In the genomic region with DNA sequence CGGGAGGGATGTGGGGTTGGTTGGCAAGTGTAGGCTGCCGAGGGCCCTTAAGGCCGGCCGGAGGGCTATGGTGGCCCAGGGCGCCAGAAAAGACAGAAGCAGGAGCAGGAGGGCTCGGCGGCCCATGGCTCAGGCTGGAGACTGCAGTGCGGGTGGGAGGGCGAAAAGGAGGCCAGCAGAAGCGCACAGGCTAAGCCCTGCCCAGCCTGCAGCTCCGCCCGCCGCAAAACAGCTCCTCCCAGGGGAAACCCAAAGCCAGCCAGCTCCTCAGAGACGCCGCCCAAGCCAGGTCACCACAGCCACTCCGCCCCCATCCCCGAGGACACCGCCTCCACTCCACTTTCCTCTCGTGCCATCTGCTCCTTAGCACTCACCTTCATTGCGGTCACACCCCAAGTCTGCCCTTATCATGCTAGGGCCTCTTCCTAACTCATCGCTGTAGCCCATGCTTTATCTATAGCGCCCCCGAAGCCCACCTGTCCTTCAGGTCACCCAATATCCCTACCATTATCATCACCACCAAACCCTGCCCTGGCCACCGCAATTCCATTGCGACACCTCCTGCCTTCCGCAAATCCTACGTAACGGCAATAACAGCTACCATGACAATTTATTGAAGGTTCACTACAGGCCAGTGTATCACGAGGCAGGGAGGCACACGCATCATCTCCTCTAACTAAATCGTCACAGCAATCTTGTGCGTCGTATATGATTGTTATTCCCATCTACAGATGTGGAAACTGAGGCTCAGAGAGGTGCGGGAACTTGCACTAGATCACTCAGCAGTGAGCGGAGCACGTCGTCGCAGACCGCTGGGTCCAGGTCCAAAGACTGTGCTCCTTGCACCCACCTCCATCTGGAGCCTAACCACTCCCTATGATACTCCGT, we compare ENCODE assay signal across 8 cellular contexts. TPM values are rescaled to one million over a fixed set of nuclear protein-coding genes. Genes with fewer than 3 reads are reported as not detected.
DNase-seq lines count a peak whose midpoint lies in the region; TF ChIP-seq lines count a peak whose summit lies in the region.

A gene (minus strand): TSS at position 154 of the 888 bp plus-strand sequence. CDS start 28 bp downstream, at position 126.

- peaks cover 61% of the 10 kb centered on the region for H3K79me2 ChIP-seq in neural progenitor cell (ENCODE audit: low read depth)

- H3K27ac Mint-ChIP-seq in neural progenitor cell = peak within 1 kb of the TSS; percentile 59

- H3K4me3 ChIP-seq in H7 (ENCODE audit: insufficient read depth, low read depth, low read length) (peak within 1 kb of the TSS; percentile 77), MG63 (peak within 1 kb of the TSS; percentile 68), foreskin fibroblast (ENCODE audit: low read depth in 1 of 2, low read length in 2 of 2) (peak within 1 kb of the TSS; percentile 65 to 92), neural progenitor cell (peak within 1 kb of the TSS; percentile 67)

- peaks cover 18% of the 10 kb centered on the region for H3F3A ChIP-seq in neural progenitor cell (ENCODE audit: low read depth)

- peak within 1 kb of the TSS; percentile 39 for H3K9ac ChIP-seq in neural progenitor cell

- H3K9me3 Mint-ChIP-seq in neural progenitor cell = no peaks in the 10 kb centered on the region

- DNase-seq in ELR (ENCODE audit: low read depth) (peak; percentile 92), H7 (peak; percentile 89), MG63 (peak; percentile 93), SIG-M5 (lab: John Stamatoyannopoulos, UW) (peak; percentile 54), activated gamma-delta T cell treated with Interleukin-2 at 50 U/mL for 16 hours (peak; percentile 92), foreskin fibroblast (peak; percentile 90 to 97), neural progenitor cell (ENCODE audit: low spot score) (peak; percentile 93), stromal cell of bone marrow (ENCODE audit: low read depth) (peak; percentile 73)

- no peaks in the 10 kb centered on the region for H3K9me3 ChIP-seq in MG63
- no peaks in the 10 kb centered on the region for H3K9me3 ChIP-seq in neural progenitor cell (ENCODE audit: low read depth)

- no peak for TF ChIP-seq CTCF in foreskin fibroblast (IDR thresholded peaks at IDR 0.05; ENCODE audit: low read depth, low read length)
- no peak for TF ChIP-seq CTCF in neural progenitor cell (IDR thresholded peaks at IDR 0.05)

- peak within 1 kb of the TSS; percentile 97 for H3K4me3 Mint-ChIP-seq in neural progenitor cell

- peak within 1 kb of the TSS; percentile 90 for H2AFZ ChIP-seq in neural progenitor cell (replicated peaks)

- H3K36me3 Mint-ChIP-seq in neural progenitor cell = no peaks in the 10 kb centered on the region

- H3K27me3 ChIP-seq in H7 (ENCODE audit: control insufficient read depth, insufficient read depth, low read length) (no peaks in the 10 kb centered on the region), MG63 (no peaks in the 10 kb centered on the region), neural progenitor cell (no peaks in the 10 kb centered on the region)

- peaks cover 2% of the 10 kb centered on the region for H3K27me3 Mint-ChIP-seq in neural progenitor cell (ENCODE audit: insufficient read depth, low read depth)

- peaks cover 28% of the 10 kb centered on the region for H3K4me1 Mint-ChIP-seq in neural progenitor cell

- H3K36me3 ChIP-seq in H7 (replicated peaks; ENCODE audit: control insufficient read depth, insufficient read depth, low read length) (no peaks in the 10 kb centered on the region), MG63 (no peaks in the 10 kb centered on the region), neural progenitor cell (no peaks in the 10 kb centered on the region)

- peak within 1 kb of the TSS; percentile 92 for H3K4me2 ChIP-seq in neural progenitor cell

- peaks cover 19% of the 10 kb centered on the region for H3K4me1 ChIP-seq in neural progenitor cell

- H3K27ac ChIP-seq in neural progenitor cell = no peak within 1 kb of the TSS

- no peaks in the 10 kb centered on the region for H4K20me1 ChIP-seq in neural progenitor cell (ENCODE audit: low read depth)

RNA-seq across cellular contexts. Expression of the gene that starts here (rescaled TPM):
- total RNA-seq in H7 (2014; rRNA removed; shearing (Covaris generic)) = 46.4 and 49.9 TPM in 2 replicates
- 24.0 and 33.3 TPM in 2 replicates for total RNA-seq in MG63 (2014; rRNA removed; shearing (Covaris generic); ENCODE audit: low replicate concordance)
- total RNA-seq in neural progenitor cell (ENCODE audit: low replicate concordance) = 35.2 and 67.4 TPM in 2 replicates
